7 cellular contexts compared by ENCODE assay signal in genomic region chr1:222815367-222815765, GRCh38. TPM values are rescaled to one million over a fixed set of nuclear protein-coding genes. Genes with fewer than 3 reads are reported as not detected.
A peak's percentile ranks its signal among the peaks of the same experiment; 100 is the strongest.
DNase-seq lines count a peak whose midpoint lies in the region; FAIRE-seq and TF ChIP-seq lines count a peak whose summit lies in the region.

No MANE protein-coding gene starts in this region.

- peaks cover 42% of the 10 kb centered on the region for H3K79me2 ChIP-seq in PC-9 (ENCODE audit: low read depth)
- H3K79me2 ChIP-seq in keratinocyte (ENCODE audit: control insufficient read depth, insufficient read depth, low read length) = no peaks in the 10 kb centered on the region

- intact Hi-C loops in PC-9 (cut with micrococcal nuclease; ENCODE audit: unreplicated experiment) = no loop called here

- dilution Hi-C loops in keratinocyte (cut with MboI; ENCODE audit: extremely low pct_ligation_motif_present, low sequenced_read_pairs) = no loop called here

- H3K9ac ChIP-seq in keratinocyte (ENCODE audit: control insufficient read depth, extremely low read depth, insufficient read depth, low read length) = peak overlapping the region; percentile 83

- H3K4me2 ChIP-seq in PC-9 (peak overlapping the region; percentile 87), keratinocyte (ENCODE audit: control insufficient read depth, extremely low read depth, insufficient read depth, low read depth, low read length) (peak overlapping the region; percentile 98)

- H3F3A ChIP-seq in PC-9 (ENCODE audit: insufficient read depth, low read depth) = peaks cover 22% of the 10 kb centered on the region

- FAIRE-seq in GM19239 (lab: Jason Lieb, UNC) (no peak), keratinocyte (lab: Jason Lieb, UNC) (peak; percentile 76)

- H3K36me3 ChIP-seq in PC-9 (ENCODE audit: low read depth) = no peaks in the 10 kb centered on the region; the same call in 1 of the 2 replicates
- H3K36me3 ChIP-seq in keratinocyte (ENCODE audit: control insufficient read depth in 2 of 2, extremely low read depth in 1 of 2, insufficient read depth in 2 of 2, low read length in 2 of 2) = no peaks in the 10 kb centered on the region

- peak overlapping the region; percentile 99 for H2AFZ ChIP-seq in PC-9
- peak overlapping the region; percentile 99 for H2AFZ ChIP-seq in keratinocyte (ENCODE audit: control insufficient read depth, low read length)

- BruUV-seq in PC-9 (replicated peaks; lab: Mats Ljungman, UMichigan) = TSS peak; percentile 49

- H3K4me3 ChIP-seq in PC-9 = peak overlapping the region; percentile 65
- H3K4me3 ChIP-seq in astrocyte of the spinal cord (ENCODE audit: low read depth, low read length) = peak overlapping the region; percentile 71
- peak overlapping the region; percentile 68 to 91 (median 88) for H3K4me3 ChIP-seq in keratinocyte (ENCODE audit: control insufficient read depth in 2 of 3, extremely low read depth in 1 of 3, insufficient read depth in 2 of 3, low read depth in 1 of 3, low read length in 3 of 3)

- H3K27ac ChIP-seq in PC-9 (peak overlapping the region; percentile 84), keratinocyte (ENCODE audit: control insufficient read depth, insufficient read depth, low read length) (peak overlapping the region; percentile 62)

- no peaks in the 10 kb centered on the region for H4K20me1 ChIP-seq in PC-9 (ENCODE audit: insufficient read depth)
- no peaks in the 10 kb centered on the region for H4K20me1 ChIP-seq in keratinocyte (ENCODE audit: control insufficient read depth, extremely low read depth, insufficient read depth, low read length)

- H3K4me1 ChIP-seq in PC-9 (replicated peaks; ENCODE audit: insufficient read depth) (peaks cover 40% of the 10 kb centered on the region), keratinocyte (ENCODE audit: control insufficient read depth, extremely low read depth, insufficient read depth, low read length) (peaks cover 29% of the 10 kb centered on the region)

- 0 out of 2 replicates have a peak, but pooled peaks cover 3% of the 10 kb centered on the region for H3K9me3 ChIP-seq in PC-9 (ENCODE audit: insufficient read depth, low read depth)
- H3K9me3 ChIP-seq in keratinocyte (ENCODE audit: control insufficient read depth, low read depth, low read length) = no peaks in the 10 kb centered on the region

- no peaks in the 10 kb centered on the region for H3K9me2 ChIP-seq in PC-9 (ENCODE audit: insufficient read depth)

- CTCF ChIA-PET in PC-9 (lab: Charles Lee) = no interaction called here

- TF ChIP-seq CTCF in PC-9 (conservative IDR thresholded peaks at IDR 0.05) (no peak), astrocyte of the spinal cord (IDR thresholded peaks at IDR 0.05; ENCODE audit: low read depth, low read length) (no peak), keratinocyte (optimal IDR thresholded peaks at IDR 0.05 in 1 of 3, IDR thresholded peaks at IDR 0.05 in 1 of 3, conservative IDR thresholded peaks at IDR 0.05 in 1 of 3; ENCODE audit: extremely low read depth in 1 of 3, insufficient read depth in 2 of 3, low read length in 3 of 3) (no peak)

- POLR2A ChIA-PET in PC-9 (lab: Charles Lee; ENCODE audit: unreplicated experiment) = no interaction called here

- in situ Hi-C loops in astrocyte of the spinal cord (cut with HindIII; ENCODE audit: low sequenced_read_pairs) = no loop called here

- peak; percentile 17 for DNase-seq in GM19239 (ENCODE audit: insufficient read length, low spot score)
- peak in 1 of 2 experiments; percentile 42 for DNase-seq in PC-9
- DNase-seq in astrocyte of the spinal cord (ENCODE audit: low read depth, low spot score) = no peak
- DNase-seq in keratinocyte (ENCODE audit: low read depth, low spot score) = no peak
- peak; percentile 79 to 81 for DNase-seq in stimulated activated CD4-positive, alpha-beta T cell treated with anti-CD3 and anti-CD28 coated beads, Interleukin-2, amount 100 ng/mL, for 24 hours
- no peak for DNase-seq in NOMO-1 (lab: John Stamatoyannopoulos, UW; ENCODE audit: unreplicated experiment in 2 of 2)
- DNase-seq in COLO829 (ENCODE audit: low spot score) = no peak

- H3K9me1 ChIP-seq in keratinocyte (ENCODE audit: control insufficient read depth, extremely low read depth, insufficient read depth, low read length) = no peaks in the 10 kb centered on the region

- H3K27me3 ChIP-seq in PC-9 (ENCODE audit: insufficient read depth, low read depth) (no peaks in the 10 kb centered on the region), keratinocyte (ENCODE audit: control insufficient read depth, extremely low read depth, insufficient read depth, low read length) (no peaks in the 10 kb centered on the region)

RNA-seq across cellular contexts. Expression of gene DISP1, which starts 0.5 kb away (rescaled TPM):
- total RNA-seq in PC-9 (2021) = 4.9 and 6.9 TPM in 2 replicates
- polyA plus RNA-seq in keratinocyte = 1.0 to 1.9 TPM (median 1.3 TPM) in 3 replicates
- 1.8 TPM for polyA plus RNA-seq in keratinocyte (2011; ENCODE audit: low read depth)
- polyA plus RNA-seq in keratinocyte (2011; cell fraction: cytosol; rRNA removed) = 0.45 and 1.3 TPM in 2 replicates
- polyA plus RNA-seq in keratinocyte (2011; cell fraction: nucleus; rRNA removed) = 3.7 and 4.0 TPM in 2 replicates
- 0.73 and 1.2 TPM in 2 replicates for polyA plus RNA-seq in keratinocyte (2012; ENCODE audit: low replicate concordance)
- 1.8 to 14.1 TPM (median 11.4 TPM) in 3 replicates for polyA minus RNA-seq in keratinocyte
- 1.3 TPM for polyA minus RNA-seq in keratinocyte (2011; cell fraction: cytosol; rRNA and poly(A)+ RNA removed)
- polyA minus RNA-seq in keratinocyte (2011; cell fraction: nucleus; rRNA and poly(A)+ RNA removed) = 6.9 and 8.9 TPM in 2 replicates

Comparison
In these comparisons a context has a peak if more than half of its experiments do, and no peak if none do; other contexts are left out.
1. DNase-seq: peak in GM19239 (single experiment) and stimulated activated CD4-positive, alpha-beta T cell treated with anti-CD3 and anti-CD28 coated beads, Interleukin-2, amount 100 ng/mL, for 24 hours (2 of 2); none in astrocyte of the spinal cord (single experiment), keratinocyte (single experiment), NOMO-1 (0 of 2) and COLO829 (single experiment).
2. Peak in every context shown above with its lines, with median percentiles within 50 percentile points of each other: H3K4me3 ChIP-seq.